ENCODE assay signal across 8 cellular contexts in genomic region chr20:63272105-63273078, GRCh38. TPM values are rescaled to one million over a fixed set of nuclear protein-coding genes. Genes with fewer than 3 reads are reported as not detected.
A peak's percentile ranks its signal among the peaks of the same experiment; 100 is the strongest.
DNase-seq lines count a peak whose midpoint lies in the region; ATAC-seq and TF ChIP-seq lines count a peak whose summit lies in the region.

Gene ARFGAP1, plus strand, starts transcription at chr20:63272813. Its CDS starts 2,768 bp downstream, at chr20:63275581.

- DNase-seq in DMS53 (lab: John Stamatoyannopoulos, UW) (peak; percentile 95), Karpas-422 (peak; percentile 97), RKO (ENCODE audit: low spot score) (peak; percentile 91), fibroblast of mammary gland (ENCODE audit: low read depth) (peak; percentile 83), natural killer cell (peak; percentile 87)
- peak; percentile 71 to 82 for DNase-seq in activated T-helper 1 cell treated with anti-CD3 and anti-CD28 coated beads, Interleukin-2, amount 50 U/mL, for 16 hours (ENCODE audit: low read depth in 1 of 2, low spot score in 1 of 2)
- peak; percentile 73 to 83 (median 80) for DNase-seq in stimulated activated naive CD4-positive, alpha-beta T cell (lab: John Stamatoyannopoulos, UW)

- no peaks in the 10 kb centered on the region for H3K36me3 ChIP-seq in Karpas-422 (ENCODE audit: insufficient read depth, low read length)

- no peaks in the 10 kb centered on the region for H3K9me2 ChIP-seq in Karpas-422 (replicated peaks; ENCODE audit: insufficient read depth, low read length)

- peak within 1 kb of the TSS; percentile 78 to 88 for H3K27ac Mint-ChIP-seq in natural killer cell

- H3K4me1 Mint-ChIP-seq in natural killer cell: peaks cover 36 to 38% of the 10 kb centered on the region in 2 donors

- H3K36me3 Mint-ChIP-seq in natural killer cell: no peaks in the 10 kb centered on the region

- H4K20me1 ChIP-seq in Karpas-422 (ENCODE audit: insufficient read depth, low read depth, low read length): peaks cover 9% of the 10 kb centered on the region

- 0 out of 2 replicates have a peak within 1 kb of the TSS, but pooled peaks have one; percentile 56 for H2AFZ ChIP-seq in Karpas-422 (ENCODE audit: low read length)

- H3K27ac ChIP-seq in Karpas-422 (ENCODE audit: low read length): peak within 1 kb of the TSS; percentile 29; the same call in 1 of the 2 replicates

- intact Hi-C loops in natural killer cell (cut with micrococcal nuclease): loop anchor here (2.0 kb wide), 1 partner anchor 56 kb away; the partner anchor contains the start of gene YTHDF1

- H3K9ac ChIP-seq in Karpas-422 (ENCODE audit: low read length): peak within 1 kb of the TSS; percentile 87

- TF ChIP-seq CTCF in fibroblast of mammary gland (conservative IDR thresholded peaks at IDR 0.05; ENCODE audit: control insufficient read depth, insufficient read depth, low read depth, low read length) (no peak), natural killer cell (IDR thresholded peaks at IDR 0.05) (no peak)

- H3K4me3 ChIP-seq in Karpas-422 (ENCODE audit: low read length) (peak within 1 kb of the TSS; percentile 93), fibroblast of mammary gland (ENCODE audit: control insufficient read depth, low read depth, low read length) (peak within 1 kb of the TSS; percentile 88)

- peak; percentile 84 for ATAC-seq in GM21737 (IDR thresholded peaks at IDR 0.05; ENCODE audit: unreplicated experiment)
- peak; percentile 95 to 99 (median 97) for ATAC-seq in natural killer cell

- H3K79me2 ChIP-seq in Karpas-422 (ENCODE audit: low read length): peaks cover 37% of the 10 kb centered on the region

- H3K4me1 ChIP-seq in Karpas-422 (ENCODE audit: low read length): peaks cover 16% of the 10 kb centered on the region

- no peaks in the 10 kb centered on the region for H3K9me3 ChIP-seq in Karpas-422 (ENCODE audit: low read length)

- H3K4me2 ChIP-seq in Karpas-422 (ENCODE audit: low read depth, low read length, poor library complexity, severe bottlenecking): peak within 1 kb of the TSS; percentile 88

- H3K4me3 Mint-ChIP-seq in natural killer cell: peak within 1 kb of the TSS; percentile 93

- no peaks in the 10 kb centered on the region for H3K9me3 Mint-ChIP-seq in natural killer cell

- H3K27me3 ChIP-seq in Karpas-422 (ENCODE audit: low read length): no peaks in the 10 kb centered on the region

- H3K27me3 Mint-ChIP-seq in natural killer cell (ENCODE audit: low read depth in 2 of 2): peaks cover 0 to 7% of the 10 kb centered on the region in 2 donors

RNA-seq across cellular contexts. Expression of gene ARFGAP1, which starts in this region (rescaled TPM):
- total RNA-seq in Karpas-422 (2014; rRNA removed; shearing (Covaris generic); ENCODE audit: low replicate concordance): 49.2 and 61.3 TPM in 2 replicates
- total RNA-seq in natural killer cell: 100 to 1,000 TPM; 118 to 138 (median 127) TPM

Comparison
In these comparisons a context has a peak if more than half of its experiments do, and no peak if none do; other contexts are left out.
1. Peak in every context shown above with its lines: DNase-seq, ATAC-seq, H3K4me3 ChIP-seq and H3K27ac ChIP-seq.